11 cellular contexts compared by ENCODE assay signal in the genomic region with DNA sequence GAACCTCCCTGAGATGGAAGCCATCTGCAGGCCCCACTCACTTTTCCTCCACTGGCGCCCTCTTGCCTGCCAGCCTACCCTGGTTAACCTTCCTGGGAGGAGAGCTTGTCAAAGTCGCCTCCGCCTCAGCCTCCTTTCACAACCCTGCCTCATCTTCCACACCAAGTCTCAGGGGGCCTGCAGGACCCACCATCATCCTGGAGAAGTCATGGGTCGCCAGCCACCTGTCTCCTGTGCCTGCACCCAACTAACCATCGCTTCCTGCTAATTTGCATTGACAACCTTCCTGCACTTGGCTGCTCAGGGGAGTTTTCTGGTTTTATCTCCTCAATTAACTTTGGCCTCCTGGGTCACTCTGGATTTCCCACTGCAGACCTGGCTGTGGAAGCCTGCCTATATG. TPM values are rescaled to one million over a fixed set of nuclear protein-coding genes. Genes with fewer than 3 reads are reported as not detected.
DNase-seq lines count a peak whose midpoint lies in the region; ATAC-seq and TF ChIP-seq lines count a peak whose summit lies in the region.
"Had no signal": no experiment of that assay in that cellular context is flagged by ENCODE, and none has a peak within 500 bp of the region (broad histone marks: within the 10 kb centered on the region; RNA-seq: fewer than 3 reads in every experiment).

No MANE protein-coding gene starts in this region.

- peaks cover 0 to 15% (median 8%) of the 10 kb centered on the region in 4 donors for H3K4me1 ChIP-seq in Peyer's patch

- H3K4me3 ChIP-seq in GM08714 (ENCODE audit: low read length) (peak overlapping the region; percentile 34; the same call in 1 of the 2 replicates), Peyer's patch (peak overlapping the region in 1 of 4 donors; percentile 7)
- H3K4me3 ChIP-seq: PC-9 had no signal

- H3K27ac ChIP-seq in Peyer's patch = peak overlapping the region in 2 of 4 donors; percentile 26 to 74
- H3K27ac ChIP-seq: PC-9 had no signal

- no peaks in the 10 kb centered on the region for H3K27me3 ChIP-seq in Peyer's patch

- no peaks in the 10 kb centered on the region for H3K36me3 ChIP-seq in Peyer's patch

- TF ChIP-seq POLR2A in GM19193 (IDR thresholded peaks at IDR 0.05; ENCODE audit: extremely low read depth, insufficient read depth, insufficient read length) (peak; percentile 85), Peyer's patch (IDR thresholded peaks at IDR 0.05) (no peak)

- TF ChIP-seq CTCF in Peyer's patch (IDR thresholded peaks at IDR 0.05) = no peak

- ATAC-seq in HG02852 (IDR thresholded peaks at IDR 0.05; ENCODE audit: unreplicated experiment) (peak; percentile 29), GM21528 (IDR thresholded peaks at IDR 0.05; ENCODE audit: low FRiP score, unreplicated experiment) (no peak)

- H3K9me3 ChIP-seq in Peyer's patch = no peaks in the 10 kb centered on the region

- DNase-seq in Peyer's patch (peak in 2 of 3 donors; percentile 77 to 82), NCI-H2171 treated with DMSO at 0.1 percent for 48 hours (lab: John Stamatoyannopoulos, UW) (no peak), MV-4-11 (lab: John Stamatoyannopoulos, UW) (no peak)
- no peak for DNase-seq in stimulated activated CD4-positive, alpha-beta T cell treated with anti-CD3 and anti-CD28 coated beads, Interleukin-1b, Interleukin-23, amount 100 ng/mL, for 48 hours
- DNase-seq: DND-41, NCI-H2029 treated with DMSO at 0.1 percent for 48 hours, PC-9 had no signal

RNA-seq across cellular contexts. Expression of a gene that starts 52.8 kb away (rescaled TPM):
- 100 to 1,000 TPM in 3 of 4 donors, 10 to 100 TPM in 1; 99.0 to 141 (median 114) TPM for total RNA-seq in Peyer's patch

Comparison
In these comparisons a context has a peak if more than half of its experiments do, and no peak if none do; other contexts are left out.
1. DNase-seq: peak in Peyer's patch (2 of 3); none in NCI-H2171 treated with DMSO at 0.1 percent for 48 hours (single experiment), MV-4-11 (single experiment) and stimulated activated CD4-positive, alpha-beta T cell treated with anti-CD3 and anti-CD28 coated beads, Interleukin-1b, Interleukin-23, amount 100 ng/mL, for 48 hours (single experiment).